7 cellular contexts compared by ENCODE assay signal in the genomic region with DNA sequence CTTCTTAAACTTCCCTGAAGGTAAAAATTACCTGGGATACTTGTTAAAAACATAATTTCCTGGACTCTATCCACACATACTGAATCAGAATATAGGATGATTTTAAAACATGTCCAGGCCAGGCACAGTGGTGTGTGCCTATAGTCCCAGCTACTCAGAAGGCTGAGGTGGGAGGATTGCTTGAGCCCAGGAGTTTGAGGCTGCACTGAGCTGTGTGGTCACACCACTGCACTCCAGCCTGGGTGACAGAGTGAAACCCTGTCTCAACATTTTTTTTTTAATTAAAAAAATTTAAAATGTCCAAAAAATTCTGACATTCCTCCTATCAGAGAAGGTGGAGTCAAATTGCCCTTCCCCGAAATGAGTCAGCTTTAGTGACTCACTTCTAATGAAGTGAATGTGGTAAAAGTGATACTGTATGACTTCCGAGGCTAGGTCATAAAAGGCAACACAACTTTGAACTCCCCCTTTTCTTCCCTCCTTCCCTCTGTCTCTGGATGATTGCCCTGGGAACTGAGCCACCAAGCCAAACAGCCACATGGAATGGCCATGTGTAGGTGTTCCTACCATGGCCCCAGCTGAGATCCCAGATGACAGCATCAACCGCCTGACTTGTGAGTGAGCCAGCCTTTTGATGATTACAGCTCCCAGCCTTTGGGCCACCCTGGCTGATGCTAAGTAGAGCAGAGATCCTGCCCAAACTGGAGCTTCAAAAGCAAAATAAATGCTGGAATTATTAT. TPM values are rescaled to one million over a fixed set of nuclear protein-coding genes. Genes with fewer than 3 reads are reported as not detected.
A peak's percentile ranks its signal among the peaks of the same experiment; 100 is the strongest.
DNase-seq lines count a peak whose midpoint lies in the region; ATAC-seq and FAIRE-seq lines count a peak whose summit lies in the region.

No MANE protein-coding gene starts in this region.

- H3K4me1 Mint-ChIP-seq in activated T-helper 1 cell treated with anti-CD3 and anti-CD28 coated beads, Interleukin-12 subunit alpha, Interleukin-12 subunit beta, Interleukin-2, Interleukin-4 antibody, amounts not matched to agents 30 ng/mL and 10 ng/mL and 1 ng/mL, durations not matched to agents 14 hours and 24 hours and 36 hours (ENCODE audit: low read depth) = peaks cover 38% of the 10 kb centered on the region

- H3K4me3 Mint-ChIP-seq in activated T-helper 1 cell treated with anti-CD3 and anti-CD28 coated beads, Interleukin-12 subunit alpha, Interleukin-12 subunit beta, Interleukin-2, Interleukin-4 antibody, amounts not matched to agents 30 ng/mL and 10 ng/mL and 1 ng/mL, durations not matched to agents 14 hours and 24 hours and 36 hours = peak overlapping the region; percentile 79

- FAIRE-seq in HTR-8/SVneo (lab: Jason Lieb, UNC) = peak; percentile 89

- H3K9me3 Mint-ChIP-seq in activated T-helper 1 cell treated with anti-CD3 and anti-CD28 coated beads, Interleukin-12 subunit alpha, Interleukin-12 subunit beta, Interleukin-2, Interleukin-4 antibody, amounts not matched to agents 30 ng/mL and 10 ng/mL and 1 ng/mL, durations not matched to agents 14 hours and 24 hours and 36 hours = no peaks in the 10 kb centered on the region

- H3K27me3 Mint-ChIP-seq in activated T-helper 1 cell treated with anti-CD3 and anti-CD28 coated beads, Interleukin-12 subunit alpha, Interleukin-12 subunit beta, Interleukin-2, Interleukin-4 antibody, amounts not matched to agents 30 ng/mL and 10 ng/mL and 1 ng/mL, durations not matched to agents 14 hours and 24 hours and 36 hours (ENCODE audit: insufficient read depth) = peaks cover 1% of the 10 kb centered on the region

- H3K27ac Mint-ChIP-seq in activated T-helper 1 cell treated with anti-CD3 and anti-CD28 coated beads, Interleukin-12 subunit alpha, Interleukin-12 subunit beta, Interleukin-2, Interleukin-4 antibody, amounts not matched to agents 30 ng/mL and 10 ng/mL and 1 ng/mL, durations not matched to agents 14 hours and 24 hours and 36 hours = peak overlapping the region; percentile 90

- DNase-seq in HTR-8/SVneo (ENCODE audit: insufficient read length, low spot score) (peak; percentile 81), left ventricle myocardium superior (peak; percentile 71), NCI-H2029 treated with DMSO at 0.1 percent for 48 hours (lab: John Stamatoyannopoulos, UW) (no peak), NCI-H1417 (lab: John Stamatoyannopoulos, UW) (no peak)
- peak; percentile 2 for DNase-seq in activated T-helper 1 cell treated with anti-CD3 and anti-CD28 coated beads, Interleukin-12 subunit alpha, Interleukin-12 subunit beta, Interleukin-2, Interleukin-4 antibody, amounts not matched to agents 30 ng/mL and 10 ng/mL and 1 ng/mL, durations not matched to agents 14 hours and 24 hours and 36 hours (ENCODE audit: low spot score)
- DNase-seq in stimulated activated CD4-positive, alpha-beta T cell treated with anti-CD3 and anti-CD28 coated beads, Interleukin-2, amount 100 ng/mL, for 4 hours (ENCODE audit: low read depth) = peak; percentile 11

- intact Hi-C loops in activated T-helper 1 cell treated with anti-CD3 and anti-CD28 coated beads, Interleukin-12 subunit alpha, Interleukin-12 subunit beta, Interleukin-2, Interleukin-4 antibody, amounts not matched to agents 30 ng/mL and 10 ng/mL and 1 ng/mL, durations not matched to agents 14 hours and 24 hours and 36 hours (cut with micrococcal nuclease) = loop anchor here (1.0 to 10.0 kb wide), 5 partner anchors 27 to 288 kb away; partner anchors contain the start of genes LIMA1 and RACGAP1
- intact Hi-C loops in left ventricle myocardium superior (cut with micrococcal nuclease) = no loop called here

- H3K36me3 Mint-ChIP-seq in activated T-helper 1 cell treated with anti-CD3 and anti-CD28 coated beads, Interleukin-12 subunit alpha, Interleukin-12 subunit beta, Interleukin-2, Interleukin-4 antibody, amounts not matched to agents 30 ng/mL and 10 ng/mL and 1 ng/mL, durations not matched to agents 14 hours and 24 hours and 36 hours (ENCODE audit: low read depth) = peaks cover 15% of the 10 kb centered on the region

- ATAC-seq in GM18520 (IDR thresholded peaks at IDR 0.05; ENCODE audit: unreplicated experiment) (peak; percentile 54), left ventricle myocardium superior (peak; percentile 90)

RNA-seq across cellular contexts. Expression of gene LIMA1, which starts 36.3 kb away (rescaled TPM):
- total RNA-seq in activated T-helper 1 cell treated with anti-CD3 and anti-CD28 coated beads, Interleukin-12 subunit alpha, Interleukin-12 subunit beta, Interleukin-2, Interleukin-4 antibody, amounts not matched to agents 30 ng/mL and 10 ng/mL and 1 ng/mL, durations not matched to agents 14 hours and 24 hours and 36 hours = 64.0 and 68.4 TPM in 2 replicates
- total RNA-seq in left ventricle myocardium superior = 15.0 TPM

Comparison
In these comparisons a context has a peak if more than half of its experiments do, and no peak if none do; other contexts are left out.
1. DNase-seq: peak in HTR-8/SVneo (single experiment), activated T-helper 1 cell treated with anti-CD3 and anti-CD28 coated beads, Interleukin-12 subunit alpha, Interleukin-12 subunit beta, Interleukin-2, Interleukin-4 antibody, amounts not matched to agents 30 ng/mL and 10 ng/mL and 1 ng/mL, durations not matched to agents 14 hours and 24 hours and 36 hours (single experiment), left ventricle myocardium superior (single experiment) and stimulated activated CD4-positive, alpha-beta T cell treated with anti-CD3 and anti-CD28 coated beads, Interleukin-2, amount 100 ng/mL, for 4 hours (single experiment); none in NCI-H2029 treated with DMSO at 0.1 percent for 48 hours (single experiment) and NCI-H1417 (0 of 3).